In genomic region chr3:16500911-16501310, GRCh38 we compare ENCODE assay signal across 25 cellular contexts. TPM values are rescaled to one million over a fixed set of nuclear protein-coding genes. Genes with fewer than 3 reads are reported as not detected.
DNase-seq lines count a peak whose midpoint lies in the region; ATAC-seq, FAIRE-seq and TF ChIP-seq lines count a peak whose summit lies in the region.
"Had no signal": no experiment of that assay in that cellular context is flagged by ENCODE, and none has a peak within 500 bp of the region (broad histone marks: within the 10 kb centered on the region; RNA-seq: fewer than 3 reads in every experiment).

No MANE protein-coding gene starts in this region.

- no peak for TF ChIP-seq EP300 in GM12878 (IDR thresholded peaks at IDR 0.05; ENCODE audit: borderline replicate concordance in 1 of 2, control insufficient read depth in 1 of 2, low read depth in 2 of 2, low read length in 2 of 2)

- no peaks in the 10 kb centered on the region for H3K9me3 ChIP-seq in DOHH2 (ENCODE audit: control insufficient read depth, insufficient read depth, low read length)
- peaks cover 2% of the 10 kb centered on the region; the same call in 2 of the 3 replicates for H3K9me3 ChIP-seq in GM12878 (replicated peaks; ENCODE audit: control insufficient read depth, insufficient read depth, low read length)
- no peaks in the 10 kb centered on the region for H3K9me3 ChIP-seq in Caco-2
- H3K9me3 ChIP-seq: A549, BE2C, HAP-1 had no signal

- H3K27me3 ChIP-seq in DOHH2 (ENCODE audit: control insufficient read depth, low read length) = no peaks in the 10 kb centered on the region
- no peaks in the 10 kb centered on the region for H3K27me3 ChIP-seq in GM12878 (replicated peaks in 1 of 2; ENCODE audit: control insufficient read depth in 2 of 2, insufficient read depth in 2 of 2, low read length in 1 of 2)
- H3K27me3 ChIP-seq in Caco-2 (replicated peaks; ENCODE audit: control insufficient read depth, insufficient read depth, low read length) = no peaks in the 10 kb centered on the region
- H3K27me3 ChIP-seq: BE2C; BLaER1 treated with 17β-estradiol and CSF1 and Interleukin-3, amounts not matched to agents 10 nM and 100 nM had no signal

- BruUV-seq in GM12878 (replicated peaks; lab: Mats Ljungman, UMichigan) (no TSS peak), Caco-2 (replicated peaks; lab: Mats Ljungman, UMichigan) (no TSS peak)

- peaks cover 0 to 1% of the 10 kb centered on the region in 2 donors for H3K9me3 Mint-ChIP-seq in stimulated activated naive B cell treated with anti-CD40 and anti-IgM and Interleukin-4, amounts not matched to agents 10 μg/mL and 1 μg/mL and 100 μg/mL, for 72 hours
- no peaks in the 10 kb centered on the region for H3K9me3 Mint-ChIP-seq in Caco-2 (ENCODE audit: unreplicated experiment)
- H3K9me3 Mint-ChIP-seq: CD4-positive, alpha-beta T cell; GM23338; HFFc6 had no signal

- H3K36me3 Mint-ChIP-seq in stimulated activated naive B cell treated with anti-CD40 and anti-IgM and Interleukin-4, amounts not matched to agents 10 μg/mL and 1 μg/mL and 100 μg/mL, for 72 hours = peaks cover 79 to 90% of the 10 kb centered on the region in 2 donors
- no peaks in the 10 kb centered on the region for H3K36me3 Mint-ChIP-seq in Caco-2 (ENCODE audit: insufficient read depth, unreplicated experiment)

- POLR2A ChIA-PET in GM12878 (lab: Charles Lee) = interaction anchor here (1.0 to 1.6 kb wide), 3 partner anchors 13 to 15 kb away, joined by 3 read pairs; no protein-coding TSS in a partner anchor
- POLR2A ChIA-PET in Caco-2 (lab: Charles Lee) = no interaction called here

- no peak overlapping the region for H3K9ac ChIP-seq in GM12878 (ENCODE audit: control insufficient read depth, insufficient read depth, low read length)
- H3K9ac ChIP-seq: BLaER1 treated with 17β-estradiol and CSF1 and Interleukin-3, amounts not matched to agents 10 nM and 100 nM had no signal

- H3K4me2 ChIP-seq in DOHH2 (ENCODE audit: low read length) (peak overlapping the region; percentile 52; the same call in 1 of the 2 replicates), GM12878 (ENCODE audit: control insufficient read depth, insufficient read depth) (no peak overlapping the region)
- H3K4me2 ChIP-seq: A549; BLaER1 treated with 17β-estradiol and CSF1 and Interleukin-3, amounts not matched to agents 10 nM and 100 nM; GM23338 had no signal

- no peak for DNase-seq in GM12892 (ENCODE audit: insufficient read length)
- DNase-seq in GM12878 (ENCODE audit: low read depth, low spot score) = no peak
- DNase-seq in stimulated activated naive B cell treated with anti-CD40 and anti-IgM and Interleukin-4, amounts not matched to agents 10 μg/mL and 1 μg/mL and 100 μg/mL, for 72 hours = no peak
- DNase-seq in Caco-2 = no peak
- DNase-seq in Right ventricle myocardium inferior (ENCODE audit: missing footprints) = no peak
- no peak for DNase-seq in left cardiac atrium
- DNase-seq: 8988T; ACHN; AML-193; BE2C; Calu3; CD4-positive, alpha-beta T cell; CD8-positive, alpha-beta memory T cell; DMS53; DMS79 treated with DMSO at 0.1 percent for 48 hours; GDM1; HFFc6 had no signal

- H3K4me3 ChIP-seq in DOHH2 (ENCODE audit: low read length) = no peak overlapping the region
- no peak overlapping the region for H3K4me3 ChIP-seq in GM12878
- no peak overlapping the region for H3K4me3 ChIP-seq in Caco-2 (ENCODE audit: low read depth, low read length)
- H3K4me3 ChIP-seq: A549; BLaER1 treated with 17β-estradiol and CSF1 and Interleukin-3, amounts not matched to agents 10 nM and 100 nM; GM23338; HAP-1 had no signal

- peaks cover 67% of the 10 kb centered on the region for H4K20me1 ChIP-seq in DOHH2 (ENCODE audit: control insufficient read depth, insufficient read depth, low read depth, low read length)
- 0 out of 2 replicates have a peak, but pooled peaks cover 2% of the 10 kb centered on the region for H4K20me1 ChIP-seq in GM12878 (ENCODE audit: control insufficient read depth, insufficient read depth)

- peak overlapping the region; percentile 82 for H3K27ac Mint-ChIP-seq in stimulated activated naive B cell treated with anti-CD40 and anti-IgM and Interleukin-4, amounts not matched to agents 10 μg/mL and 1 μg/mL and 100 μg/mL, for 72 hours
- H3K27ac Mint-ChIP-seq in Caco-2 (ENCODE audit: unreplicated experiment) = no peak overlapping the region
- H3K27ac Mint-ChIP-seq: CD14-positive monocyte, GM23338, HFFc6 had no signal

- ATAC-seq in GM12878 (no peak), Right ventricle myocardium inferior (no peak), left cardiac atrium (no peak)
- ATAC-seq in stimulated activated naive B cell treated with anti-CD40 and anti-IgM and Interleukin-4, amounts not matched to agents 10 μg/mL and 1 μg/mL and 100 μg/mL, for 72 hours (replicated peaks) = no peak
- ATAC-seq: A549, GM23338 had no signal

- H3K9me2 ChIP-seq in DOHH2 (replicated peaks; ENCODE audit: control insufficient read depth, low read length) = no peaks in the 10 kb centered on the region

- H3K27ac ChIP-seq in DOHH2 (ENCODE audit: low read depth, low read length) (peak overlapping the region; percentile 95; the same call in 1 of the 2 replicates), GM12878 (ENCODE audit: control insufficient read depth, insufficient read depth) (no peak overlapping the region)
- H3K27ac ChIP-seq: A549; BLaER1 treated with 17β-estradiol and CSF1 and Interleukin-3, amounts not matched to agents 10 nM and 100 nM had no signal

- H3K79me2 ChIP-seq in DOHH2 (ENCODE audit: control insufficient read depth, low read length) = peaks cover 100% of the 10 kb centered on the region
- H3K79me2 ChIP-seq in GM12878 (ENCODE audit: control insufficient read depth, insufficient read depth, low read length) = peaks cover 98% of the 10 kb centered on the region

- peaks cover 35% of the 10 kb centered on the region for H3F3A ChIP-seq in DOHH2 (ENCODE audit: control insufficient read depth, insufficient read depth)

- SMC1A ChIA-PET in GM12878 (lab: Charles Lee; ENCODE audit: uncharacterized antibody, unreplicated experiment) = interaction anchor here (0.8 to 25.8 kb wide), 5 partner anchors 11 to 200 kb away, joined by 3 to 295 read pairs (median 4); no protein-coding TSS in a partner anchor

- no peak overlapping the region for H3K4me3 Mint-ChIP-seq in stimulated activated naive B cell treated with anti-CD40 and anti-IgM and Interleukin-4, amounts not matched to agents 10 μg/mL and 1 μg/mL and 100 μg/mL, for 72 hours
- no peak overlapping the region for H3K4me3 Mint-ChIP-seq in Caco-2 (ENCODE audit: unreplicated experiment)
- H3K4me3 Mint-ChIP-seq: CD14-positive monocyte; CD4-positive, alpha-beta T cell; CD8-positive, alpha-beta memory T cell; GM23338; HFFc6 had no signal

- TF ChIP-seq POLR2A in GM12892 (IDR thresholded peaks at IDR 0.05; ENCODE audit: low read depth, low read length) (peak; percentile 61), GM12878 (IDR thresholded peaks at IDR 0.05; ENCODE audit: low read depth, low read length) (no peak)

- no peak overlapping the region for H2AFZ ChIP-seq in GM12878 (ENCODE audit: control insufficient read depth, low read depth, low read length)
- H2AFZ ChIP-seq: GM23338 had no signal

- H3K27me3 Mint-ChIP-seq in stimulated activated naive B cell treated with anti-CD40 and anti-IgM and Interleukin-4, amounts not matched to agents 10 μg/mL and 1 μg/mL and 100 μg/mL, for 72 hours = no peaks in the 10 kb centered on the region
- no peaks in the 10 kb centered on the region for H3K27me3 Mint-ChIP-seq in Caco-2 (ENCODE audit: insufficient read depth, unreplicated experiment)
- H3K27me3 Mint-ChIP-seq: CD4-positive, alpha-beta T cell; CD8-positive, alpha-beta memory T cell had no signal

- in situ Hi-C loops in GM12878 (cut with MboI) = loop anchor here (25.0 kb wide), 1 partner anchor 1139 kb away; no protein-coding TSS in a partner anchor

- CTCF ChIA-PET in GM12878 (lab: Yijun Ruan, JAX) (interaction anchor here (1.2 to 2.2 kb wide), 2 partner anchors 18 to 23 kb away, joined by 3 to 11 read pairs; no protein-coding TSS in a partner anchor), Caco-2 (lab: Charles Lee) (no interaction called here)

- H3K4me1 ChIP-seq in DOHH2 (ENCODE audit: control insufficient read depth, low read length) (peaks cover 100% of the 10 kb centered on the region), GM12878 (ENCODE audit: control insufficient read depth, insufficient read depth, low read length) (peaks cover 66% of the 10 kb centered on the region), Caco-2 (peaks cover 19% of the 10 kb centered on the region)
- H3K4me1 ChIP-seq: A549, BE2C, HAP-1 had no signal

- TF ChIP-seq CTCF in DOHH2 (IDR thresholded peaks at IDR 0.05; ENCODE audit: low read depth, low read length, poor library complexity, severe bottlenecking) = no peak
- TF ChIP-seq CTCF in GM12878 (IDR thresholded peaks at IDR 0.05 in 2 of 3, conservative IDR thresholded peaks at IDR 0.05 in 1 of 3; ENCODE audit: control insufficient read depth in 2 of 3, extremely low read depth in 1 of 3, insufficient read depth in 1 of 3, low read depth in 3 of 3, low read length in 3 of 3) = no peak
- no peak for TF ChIP-seq CTCF in Caco-2 (IDR thresholded peaks at IDR 0.05; ENCODE audit: insufficient read depth in 1 of 2, low read depth in 1 of 2, low read length in 1 of 2, severe bottlenecking in 1 of 2, unreplicated experiment in 1 of 2)

- 90% methylated on average over 12 of the region's 12 CpGs for WGBS in GM12878 (ENCODE audit: insufficient coverage, insufficient replicate concordance, low lambda C conversion rate, missing lambda C conversion rate)

- RAD21 ChIA-PET in GM12878 (lab: Charles Lee; ENCODE audit: unreplicated experiment) = interaction anchor here (4.1 to 7.0 kb wide), 2 partner anchors 7 to 126 kb away, joined by 17 to 70 read pairs; no protein-coding TSS in a partner anchor

- TF ChIP-seq RAD21 in GM12878 (IDR thresholded peaks at IDR 0.05; ENCODE audit: insufficient read depth, low read depth, low read length) = no peak

- H3K36me3 ChIP-seq in DOHH2 (ENCODE audit: control insufficient read depth, low read length) (peaks cover 100% of the 10 kb centered on the region), GM12878 (ENCODE audit: control insufficient read depth in 2 of 2, insufficient read depth in 2 of 2, low read length in 1 of 2) (peaks cover 11 to 20% of the 10 kb centered on the region in 2 experiments), Caco-2 (ENCODE audit: control insufficient read depth, insufficient read depth, low read length) (no peaks in the 10 kb centered on the region)
- H3K36me3 ChIP-seq: BE2C, HAP-1 had no signal

- intact Hi-C loops in GM12878 (cut with micrococcal nuclease; ENCODE audit: unreplicated experiment) (no loop called here), Caco-2 (cut with micrococcal nuclease; ENCODE audit: unreplicated experiment) (no loop called here), Right ventricle myocardium inferior (cut with DNase I) (no loop called here), left cardiac atrium (cut with DNase I) (no loop called here)

- FAIRE-seq in GM12892 (lab: Jason Lieb, UNC) (no peak), GM12878 (lab: Jason Lieb, UNC) (no peak)
- FAIRE-seq: A549, GM19239, H54 had no signal

- peaks cover 66 to 94% of the 10 kb centered on the region in 2 donors for H3K4me1 Mint-ChIP-seq in stimulated activated naive B cell treated with anti-CD40 and anti-IgM and Interleukin-4, amounts not matched to agents 10 μg/mL and 1 μg/mL and 100 μg/mL, for 72 hours
- peaks cover 19% of the 10 kb centered on the region for H3K4me1 Mint-ChIP-seq in Caco-2 (ENCODE audit: low read depth, unreplicated experiment)

RNA-seq across cellular contexts. Expression of gene RFTN1, which starts 12.6 kb away (rescaled TPM):
- polyA plus RNA-seq in GM12892 (2012; ENCODE audit: missing spikeins) = 163 TPM
- 377 and 379 TPM in 2 replicates for total RNA-seq in GM12878 (2013; cell fraction: nucleolus; rRNA removed)
- total RNA-seq in GM12878 (2014; rRNA removed) = 154 and 163 TPM in 2 replicates
- 145 TPM in 2 replicates for total RNA-seq in GM12878 (2014; rRNA removed; fragmentation: Illumina TruSeq; extraction: Trizol)
- total RNA-seq in GM12878 (2021) = 166 and 176 TPM in 2 replicates
- polyA plus RNA-seq in GM12878 (2011; ENCODE audit: low read depth) = 68.5 TPM
- 171 and 213 TPM in 2 replicates for polyA plus RNA-seq in GM12878 (2011; rRNA removed)
- 284 and 352 TPM in 2 replicates for polyA plus RNA-seq in GM12878 (2011; cell fraction: cytosol; rRNA removed)
- 306 TPM in 2 replicates for polyA plus RNA-seq in GM12878 (2011; cell fraction: nucleus; rRNA removed)
- polyA plus RNA-seq in GM12878 (2012) = 90.4 and 119 TPM in 2 replicates
- 146 and 170 TPM in 2 replicates for polyA plus RNA-seq in GM12878 (2014; fragmentation: Illumina TruSeq; extraction: Trizol)
- 10 to 100 TPM; 20.6 to 38.9 TPM for polyA plus RNA-seq in GM12878 (2014; fragmentation: Nextera tagmentation; extraction: Ambion mirVana)
- polyA plus RNA-seq in GM12878 (2014; rRNA removed) = 143 and 149 TPM in 2 replicates
- polyA plus RNA-seq in GM12878 (2016; fragmentation: Nextera tagmentation; extraction: Ambion mirVana) = 10 to 100 TPM; 46.3 to 61.9 TPM
- polyA minus RNA-seq in GM12878 (2011; rRNA and poly(A)+ RNA removed) = 198 and 256 TPM in 2 replicates
- polyA minus RNA-seq in GM12878 (2011; cell fraction: cytosol; rRNA and poly(A)+ RNA removed) = 85.5 and 87.8 TPM in 2 replicates
- polyA minus RNA-seq in GM12878 (2011; cell fraction: nucleus; rRNA and poly(A)+ RNA removed) = 129 and 203 TPM in 2 replicates
- total RNA-seq in Caco-2 (2022) = 8.3 and 10.2 TPM in 2 replicates
- total RNA-seq in Right ventricle myocardium inferior = 26.8 TPM
- 10 to 100 TPM; 28.0 to 28.8 TPM for total RNA-seq in left cardiac atrium
